Comparison of ENCODE assay signal across 9 cellular contexts in the genomic region with DNA sequence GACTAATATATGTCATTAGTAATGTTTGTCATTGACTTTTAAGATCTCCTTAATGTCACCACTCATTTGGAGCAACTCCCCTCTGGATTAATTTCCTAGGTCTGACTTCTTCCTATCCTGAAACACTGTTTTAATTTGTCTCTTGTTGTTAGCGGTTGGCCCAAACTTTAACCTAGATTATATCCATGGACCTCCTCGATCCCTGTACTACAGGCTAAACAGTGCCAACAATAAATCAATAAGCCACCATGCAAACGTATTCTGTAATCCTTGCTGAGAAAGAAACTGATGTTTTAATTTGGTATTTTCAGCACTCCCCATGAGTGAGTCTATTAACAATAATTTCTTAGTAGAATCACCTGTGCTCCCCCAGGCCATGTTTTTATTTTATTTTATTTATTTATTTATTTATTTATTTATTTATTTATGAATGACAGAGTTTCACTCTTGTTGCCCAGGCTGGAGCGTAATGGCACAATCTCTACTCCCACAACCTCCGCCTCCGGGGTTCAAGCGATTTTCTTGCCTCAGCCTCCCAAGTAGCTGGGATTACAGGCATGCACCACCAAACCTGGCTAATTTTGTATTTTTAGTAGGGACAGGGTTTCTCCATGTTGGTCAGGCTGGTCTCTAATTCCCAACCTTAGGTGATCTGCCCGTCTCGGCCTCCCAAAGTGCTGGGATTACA.
"Had no signal": no experiment of that assay in that cellular context is flagged by ENCODE, and none has a peak within 500 bp of the region (broad histone marks: within the 10 kb centered on the region; RNA-seq: fewer than 3 reads in every experiment).

No MANE protein-coding gene starts in this region.

- H3K4me3 ChIP-seq: GM23338, K562 had no signal

- FAIRE-seq: H1, H54, K562 had no signal

- ATAC-seq: GM23338, K562 had no signal

- H3K27ac ChIP-seq: HL-60 had no signal

- H3K4me2 ChIP-seq: GM23338 had no signal

- H2AFZ ChIP-seq: GM23338 had no signal

- DNase-seq: H9, HCEC 1CT, HFFc6, IMR-90 had no signal
